1 cellular context compared by ENCODE assay signal in genomic region chr3:188861847-188862740, GRCh38.
TF ChIP-seq lines count a peak whose summit lies in the region.

No MANE protein-coding gene starts in this region.

TF ChIP-seq in endothelial cell of umbilical vein, 7 proteins besides CTCF, POLR2A, EP300 and RAD21 (continued from another document):
- TF ChIP-seq EZH2 (IDR thresholded peaks at IDR 0.05; ENCODE audit: borderline replicate concordance, low read depth, low read length, severe bottlenecking), result no peak
